In genomic region chr12:119669744-119670472, GRCh38 we compare ENCODE assay signal across 9 cellular contexts. TPM values are rescaled to one million over a fixed set of nuclear protein-coding genes. Genes with fewer than 3 reads are reported as not detected.
DNase-seq lines count a peak whose midpoint lies in the region; ATAC-seq and TF ChIP-seq lines count a peak whose summit lies in the region.
"Had no signal": no experiment of that assay in that cellular context is flagged by ENCODE, and none has a peak within 500 bp of the region (broad histone marks: within the 10 kb centered on the region; RNA-seq: fewer than 3 reads in every experiment).

No MANE protein-coding gene starts in this region.

- TF ChIP-seq CTCF in activated B cell treated with CpG ODN at 0.5 μM for 24 hours (IDR thresholded peaks at IDR 0.05) (no peak), hepatocyte (IDR thresholded peaks at IDR 0.05; ENCODE audit: poor library complexity) (no peak)

- H3K9me3 ChIP-seq in hepatocyte (ENCODE audit: low read depth) (no peaks in the 10 kb centered on the region), thymus (ENCODE audit: control insufficient read depth) (no peaks in the 10 kb centered on the region)

- peaks cover 39% of the 10 kb centered on the region for H3K79me2 ChIP-seq in hepatocyte

- H3K4me3 ChIP-seq in hepatocyte (no peak overlapping the region), thymus (ENCODE audit: low read length) (no peak overlapping the region), H7 (ENCODE audit: insufficient read depth, low read depth, low read length) (no peak overlapping the region)
- H3K4me3 ChIP-seq: SK-N-MC had no signal

- H3K27ac Mint-ChIP-seq in activated B cell treated with CpG ODN at 0.5 μM for 24 hours = peak overlapping the region; percentile 71

- H3K4me3 Mint-ChIP-seq in activated T-cell treated with anti-CD3 and anti-CD28 coated beads, Interleukin-2, amount 50 U/mL, for 4 hours = peak overlapping the region; percentile 78
- H3K4me3 Mint-ChIP-seq in activated B cell treated with CpG ODN at 0.5 μM for 24 hours = peak overlapping the region; percentile 54

- POLR2A ChIA-PET in activated B cell treated with CpG ODN at 0.5 μM for 24 hours (lab: Charles Lee) = interaction anchor here (0.8 to 4.4 kb wide), 3 partner anchors 10 to 12 kb away, joined by 4 to 43 read pairs (median 5); no protein-coding TSS in a partner anchor

- H3K4me1 ChIP-seq in hepatocyte (ENCODE audit: insufficient read depth) (peaks cover 19% of the 10 kb centered on the region), thymus (ENCODE audit: control insufficient read depth, insufficient read depth, low read length) (peaks cover 19% of the 10 kb centered on the region)

- no peaks in the 10 kb centered on the region for H3K9me3 Mint-ChIP-seq in activated T-cell treated with anti-CD3 and anti-CD28 coated beads, Interleukin-2, amount 50 U/mL, for 4 hours
- no peaks in the 10 kb centered on the region for H3K9me3 Mint-ChIP-seq in activated B cell treated with CpG ODN at 0.5 μM for 24 hours

- peaks cover 38% of the 10 kb centered on the region for H3K36me3 Mint-ChIP-seq in activated T-cell treated with anti-CD3 and anti-CD28 coated beads, Interleukin-2, amount 50 U/mL, for 4 hours (ENCODE audit: insufficient read depth)
- H3K36me3 Mint-ChIP-seq in activated B cell treated with CpG ODN at 0.5 μM for 24 hours (ENCODE audit: low read depth) = peaks cover 53% of the 10 kb centered on the region

- H3K27me3 ChIP-seq in hepatocyte (no peaks in the 10 kb centered on the region), thymus (ENCODE audit: control insufficient read depth, insufficient read depth) (no peaks in the 10 kb centered on the region), H7 (ENCODE audit: control insufficient read depth, insufficient read depth, low read length) (no peaks in the 10 kb centered on the region)

- CTCF ChIA-PET in activated B cell treated with CpG ODN at 0.5 μM for 24 hours (lab: Charles Lee) = interaction anchor here (1.6 kb wide), 1 partner anchor 11 kb away, joined by 3 read pairs; no protein-coding TSS in a partner anchor

- intact Hi-C loops in activated B cell treated with CpG ODN at 0.5 μM for 24 hours (cut with micrococcal nuclease) = loop anchor here (5.0 kb wide), 2 partner anchors 112 to 417 kb away; no protein-coding TSS in a partner anchor

- H4K20me1 ChIP-seq in hepatocyte (ENCODE audit: insufficient read depth, poor library complexity, severe bottlenecking) = no peaks in the 10 kb centered on the region

- no peak overlapping the region for H2AFZ ChIP-seq in hepatocyte

- 55% methylated on average over 11 of the region's 11 CpGs for WGBS in hepatocyte (ENCODE audit: low lambda C conversion rate, missing lambda C conversion rate)
- WGBS in thymus = 91% methylated on average over 11 of the region's 11 CpGs

- H3K4me1 Mint-ChIP-seq in activated T-cell treated with anti-CD3 and anti-CD28 coated beads, Interleukin-2, amount 50 U/mL, for 4 hours (ENCODE audit: low read depth) = peaks cover 67% of the 10 kb centered on the region
- peaks cover 72% of the 10 kb centered on the region for H3K4me1 Mint-ChIP-seq in activated B cell treated with CpG ODN at 0.5 μM for 24 hours

- no peaks in the 10 kb centered on the region for H3K36me3 ChIP-seq in hepatocyte (replicated peaks; ENCODE audit: insufficient read depth, low read depth)
- H3K36me3 ChIP-seq in thymus (ENCODE audit: control insufficient read depth, insufficient read depth) = peaks cover 26% of the 10 kb centered on the region
- H3K36me3 ChIP-seq in H7 (replicated peaks; ENCODE audit: control insufficient read depth, insufficient read depth, low read length) = peaks cover 22% of the 10 kb centered on the region

- H3K9me2 ChIP-seq in hepatocyte (replicated peaks; ENCODE audit: insufficient read depth) = no peaks in the 10 kb centered on the region

- peak overlapping the region; percentile 93 for H3K4me2 ChIP-seq in hepatocyte

- no peak for ATAC-seq in activated T-cell treated with anti-CD3 and anti-CD28 coated beads, Interleukin-2, amount 50 U/mL, for 4 hours
- no peak for ATAC-seq in activated B cell treated with CpG ODN at 0.5 μM for 24 hours (ENCODE audit: low read depth)
- ATAC-seq in GM18868 (IDR thresholded peaks at IDR 0.05; ENCODE audit: unreplicated experiment) = no peak

- H3K27me3 Mint-ChIP-seq in activated T-cell treated with anti-CD3 and anti-CD28 coated beads, Interleukin-2, amount 50 U/mL, for 4 hours (ENCODE audit: low read depth) = no peaks in the 10 kb centered on the region
- H3K27me3 Mint-ChIP-seq in activated B cell treated with CpG ODN at 0.5 μM for 24 hours = no peaks in the 10 kb centered on the region

- no peak for DNase-seq in activated T-cell treated with anti-CD3 and anti-CD28 coated beads, Interleukin-2, amount 50 U/mL, for 4 hours
- no peak for DNase-seq in activated T-cell treated with anti-CD3 and anti-CD28 coated beads, Interleukin-2, amount 50 U/mL, for 48 hours
- no peak for DNase-seq in activated B cell treated with CpG ODN at 0.5 μM for 24 hours
- peak; percentile 65 for DNase-seq in hepatocyte (ENCODE audit: low spot score)
- no peak for DNase-seq in NAMALWA (ENCODE audit: low spot score)
- no peak for DNase-seq in H7

- H3K27ac ChIP-seq in hepatocyte (peak overlapping the region; percentile 94), thymus (ENCODE audit: low read depth) (peak overlapping the region; percentile 3)
- H3K27ac ChIP-seq: SK-N-MC had no signal

RNA-seq across cellular contexts. Expression of gene PRKAB1, which starts 2.0 kb away (rescaled TPM):
- total RNA-seq in activated T-cell treated with anti-CD3 and anti-CD28 coated beads, Interleukin-2, amount 50 U/mL, for 4 hours = 10 to 100 TPM; 30.9 to 37.3 (median 32.5) TPM
- total RNA-seq in activated B cell treated with CpG ODN at 0.5 μM for 24 hours (43.9 and 49.1 TPM in 2 replicates), hepatocyte (25.2 and 32.3 TPM in 2 replicates)
- polyA plus RNA-seq in hepatocyte (37.7 and 41.1 TPM in 2 replicates), thymus (37.9 TPM)
- 22.4 and 26.6 TPM in 2 replicates for total RNA-seq in H7 (2014; rRNA removed; shearing (Covaris generic))
